29 cellular contexts compared by ENCODE assay signal in genomic region chr20:22563062-22563965, GRCh38. TPM values are rescaled to one million over a fixed set of nuclear protein-coding genes. Genes with fewer than 3 reads are reported as not detected.
"Had no signal": no experiment of that assay in that cellular context is flagged by ENCODE, and none has a peak within 500 bp of the region (broad histone marks: within the 10 kb centered on the region; RNA-seq: fewer than 3 reads in every experiment).

No MANE protein-coding gene starts in this region.

- H3K4me3 ChIP-seq: dorsolateral prefrontal cortex, left lung, sigmoid colon, thoracic aorta had no signal

- H3K27ac ChIP-seq: brain microvascular endothelial cell, dorsolateral prefrontal cortex, epithelial cell of prostate, left lung, sigmoid colon, thoracic aorta had no signal

- ATAC-seq: activated CD8-positive, alpha-beta memory T cell treated with anti-CD3 and anti-CD28 coated beads, Interleukin-2, amount 10 ng/mL, durations not matched to agents 7 days and 5 days; left lung; stimulated activated effector memory CD8-positive, alpha-beta T cell treated with anti-CD3 and anti-CD28 coated beads, Interleukin-12 subunit alpha, Interleukin-12 subunit beta, amount 100 ng/mL, for 72 hours; T-cell had no signal

- H3K36me3 ChIP-seq: brain microvascular endothelial cell, left lung, sigmoid colon, thoracic aorta had no signal

- H3K9me3 ChIP-seq: left lung, sigmoid colon, thoracic aorta had no signal

- DNase-seq: activated CD4-positive, alpha-beta memory T cell treated with anti-CD3 and anti-CD28 coated beads, Interleukin-2, amount 10 ng/mL, durations not matched to agents 7 days and 5 days; activated CD4-positive, alpha-beta T cell treated with anti-CD3 and anti-CD28 coated beads for 48 hours; activated CD4-positive, CD25-positive, alpha-beta regulatory T cell; activated CD8-positive, alpha-beta memory T cell treated with anti-CD3 and anti-CD28 coated beads, Interleukin-2, amount 10 ng/mL, durations not matched to agents 7 days and 5 days; activated naive CD4-positive, alpha-beta T cell treated with Interleukin-2 at 50 U/mL for 16 hours; activated naive CD8-positive, alpha-beta T cell treated with anti-CD3 and anti-CD28 coated beads, Interleukin-2, amount 10 ng/mL, durations not matched to agents 7 days and 5 days; anterior cingulate cortex; brain microvascular endothelial cell; central memory CD4-positive, alpha-beta T cell; dorsolateral prefrontal cortex; foreskin fibroblast; glutamatergic neuron; hippocampal formation; kidney; left lung; mammary epithelial cell; naive B cell; sigmoid colon; stimulated activated CD4-positive, alpha-beta T cell treated with anti-CD3 and anti-CD28 coated beads, Interleukin-4, amount 100 ng/mL, for 24 hours; T-cell had no signal

- H3K4me1 ChIP-seq: left lung had no signal

- FAIRE-seq: colon, kidney had no signal

RNA-seq across cellular contexts. Expression of gene FOXA2, which starts 21.1 kb away (rescaled TPM):
- total RNA-seq: activated CD4-positive, alpha-beta memory T cell treated with anti-CD3 and anti-CD28 coated beads, Interleukin-2, amount 10 ng/mL, durations not matched to agents 7 days and 5 days; activated CD8-positive, alpha-beta memory T cell treated with anti-CD3 and anti-CD28 coated beads, Interleukin-2, amount 10 ng/mL, durations not matched to agents 7 days and 5 days; activated naive CD8-positive, alpha-beta T cell treated with anti-CD3 and anti-CD28 coated beads, Interleukin-2, amount 10 ng/mL, durations not matched to agents 7 days and 5 days; activated T-helper 2 cell treated with anti-CD3 and anti-CD28 coated beads, Interferon-gamma antibody, Interleukin-2, Interleukin-4, amounts not matched to agents 10 μg/mL and 5 μg/mL and 100 μg/mL, durations not matched to agents 14 hours and 24 hours and 36 hours; dorsolateral prefrontal cortex; mononuclear cell; osteoblast; pulmonary artery endothelial cell; sigmoid colon; urinary bladder had no signal
- polyA plus RNA-seq: urinary bladder had no signal
